ENCODE assay signal across 1 cellular context in the genomic region with DNA sequence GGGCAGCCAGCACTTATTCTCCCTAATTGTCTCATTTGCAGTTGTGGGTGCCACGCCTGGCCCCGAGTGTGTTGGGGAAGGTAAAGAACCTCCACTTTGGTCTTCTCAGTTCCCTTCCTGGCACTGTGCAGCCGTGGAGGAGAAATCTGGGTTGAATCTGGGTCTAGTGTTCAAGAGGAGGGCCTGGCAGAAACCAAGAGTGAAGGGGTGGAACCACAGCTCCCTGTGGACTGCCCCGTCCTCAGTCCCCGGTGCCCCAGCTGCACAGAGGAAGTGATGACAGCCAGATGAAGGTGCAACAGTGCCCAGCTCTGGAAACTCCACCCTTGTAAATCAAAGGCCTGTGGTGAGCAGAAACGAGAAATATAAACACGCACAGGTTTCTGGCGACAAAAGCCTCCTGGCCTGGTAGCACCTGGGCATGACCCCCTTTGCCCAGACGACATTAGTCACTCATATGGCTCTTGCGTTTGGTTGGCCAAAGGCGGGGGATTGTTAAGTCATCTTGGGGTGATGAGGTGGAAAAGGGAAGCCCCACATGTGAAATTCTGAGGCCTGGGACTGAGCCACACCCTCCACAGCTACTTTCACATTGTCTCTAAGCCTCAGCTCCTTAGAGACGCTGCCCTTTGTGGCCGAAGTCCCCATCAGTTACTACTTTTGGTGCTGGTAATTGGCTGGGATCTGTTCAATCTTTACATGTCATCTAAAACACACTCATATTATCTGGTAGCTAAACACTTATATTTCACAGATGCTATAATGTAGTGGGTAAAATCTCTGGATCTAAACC.
TF ChIP-seq lines count a peak whose summit lies in the region.

No MANE protein-coding gene starts in this region.

TF ChIP-seq in GM12878, 131 proteins besides CTCF, POLR2A, EP300 and RAD21 (continues in another document):
- peak; percentile 24; the same call in 1 of the 2 replicates for TF ChIP-seq NKRF (conservative IDR thresholded peaks at IDR 0.05)
- no peak for TF ChIP-seq CBX5 (IDR thresholded peaks at IDR 0.05; ENCODE audit: low read depth)
- no peak for TF ChIP-seq ZZZ3 (IDR thresholded peaks at IDR 0.05; ENCODE audit: control insufficient read depth, insufficient read length, low read depth)
- no peak for TF ChIP-seq E2F4 (IDR thresholded peaks at IDR 0.05; ENCODE audit: low read depth, low read length)
- TF ChIP-seq, protein P1, sequence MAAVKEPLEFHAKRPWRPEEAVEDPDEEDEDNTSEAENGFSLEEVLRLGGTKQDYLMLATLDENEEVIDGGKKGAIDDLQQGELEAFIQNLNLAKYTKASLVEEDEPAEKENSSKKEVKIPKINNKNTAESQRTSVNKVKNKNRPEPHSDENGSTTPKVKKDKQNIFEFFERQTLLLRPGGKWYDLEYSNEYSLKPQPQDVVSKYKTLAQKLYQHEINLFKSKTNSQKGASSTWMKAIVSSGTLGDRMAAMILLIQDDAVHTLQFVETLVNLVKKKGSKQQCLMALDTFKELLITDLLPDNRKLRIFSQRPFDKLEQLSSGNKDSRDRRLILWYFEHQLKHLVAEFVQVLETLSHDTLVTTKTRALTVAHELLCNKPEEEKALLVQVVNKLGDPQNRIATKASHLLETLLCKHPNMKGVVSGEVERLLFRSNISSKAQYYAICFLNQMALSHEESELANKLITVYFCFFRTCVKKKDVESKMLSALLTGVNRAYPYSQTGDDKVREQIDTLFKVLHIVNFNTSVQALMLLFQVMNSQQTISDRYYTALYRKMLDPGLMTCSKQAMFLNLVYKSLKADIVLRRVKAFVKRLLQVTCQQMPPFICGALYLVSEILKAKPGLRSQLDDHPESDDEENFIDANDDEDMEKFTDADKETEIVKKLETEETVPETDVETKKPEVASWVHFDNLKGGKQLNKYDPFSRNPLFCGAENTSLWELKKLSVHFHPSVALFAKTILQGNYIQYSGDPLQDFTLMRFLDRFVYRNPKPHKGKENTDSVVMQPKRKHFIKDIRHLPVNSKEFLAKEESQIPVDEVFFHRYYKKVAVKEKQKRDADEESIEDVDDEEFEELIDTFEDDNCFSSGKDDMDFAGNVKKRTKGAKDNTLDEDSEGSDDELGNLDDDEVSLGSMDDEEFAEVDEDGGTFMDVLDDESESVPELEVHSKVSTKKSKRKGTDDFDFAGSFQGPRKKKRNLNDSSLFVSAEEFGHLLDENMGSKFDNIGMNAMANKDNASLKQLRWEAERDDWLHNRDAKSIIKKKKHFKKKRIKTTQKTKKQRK (IDR thresholded peaks at IDR 0.05; ENCODE audit: low read depth, low read length) = no peak
- TF ChIP-seq, protein P2, sequence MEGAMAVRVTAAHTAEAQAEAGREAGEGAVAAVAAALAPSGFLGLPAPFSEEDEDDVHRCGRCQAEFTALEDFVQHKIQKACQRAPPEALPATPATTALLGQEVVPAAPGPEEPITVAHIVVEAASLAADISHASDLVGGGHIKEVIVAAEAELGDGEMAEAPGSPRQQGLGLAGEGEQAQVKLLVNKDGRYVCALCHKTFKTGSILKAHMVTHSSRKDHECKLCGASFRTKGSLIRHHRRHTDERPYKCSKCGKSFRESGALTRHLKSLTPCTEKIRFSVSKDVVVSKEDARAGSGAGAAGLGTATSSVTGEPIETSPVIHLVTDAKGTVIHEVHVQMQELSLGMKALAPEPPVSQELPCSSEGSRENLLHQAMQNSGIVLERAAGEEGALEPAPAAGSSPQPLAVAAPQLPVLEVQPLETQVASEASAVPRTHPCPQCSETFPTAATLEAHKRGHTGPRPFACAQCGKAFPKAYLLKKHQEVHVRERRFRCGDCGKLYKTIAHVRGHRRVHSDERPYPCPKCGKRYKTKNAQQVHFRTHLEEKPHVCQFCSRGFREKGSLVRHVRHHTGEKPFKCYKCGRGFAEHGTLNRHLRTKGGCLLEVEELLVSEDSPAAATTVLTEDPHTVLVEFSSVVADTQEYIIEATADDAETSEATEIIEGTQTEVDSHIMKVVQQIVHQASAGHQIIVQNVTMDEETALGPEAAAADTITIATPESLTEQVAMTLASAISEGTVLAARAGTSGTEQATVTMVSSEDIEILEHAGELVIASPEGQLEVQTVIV (IDR thresholded peaks at IDR 0.05; ENCODE audit: borderline replicate concordance, partially characterized antibody) = no peak
- TF ChIP-seq ATF3 (IDR thresholded peaks at IDR 0.05; ENCODE audit: borderline replicate concordance, extremely low read depth, low read depth, low read length) = no peak
- TF ChIP-seq, protein P3, sequence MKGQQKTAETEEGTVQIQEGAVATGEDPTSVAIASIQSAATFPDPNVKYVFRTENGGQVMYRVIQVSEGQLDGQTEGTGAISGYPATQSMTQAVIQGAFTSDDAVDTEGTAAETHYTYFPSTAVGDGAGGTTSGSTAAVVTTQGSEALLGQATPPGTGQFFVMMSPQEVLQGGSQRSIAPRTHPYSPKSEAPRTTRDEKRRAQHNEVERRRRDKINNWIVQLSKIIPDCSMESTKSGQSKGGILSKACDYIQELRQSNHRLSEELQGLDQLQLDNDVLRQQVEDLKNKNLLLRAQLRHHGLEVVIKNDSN (IDR thresholded peaks at IDR 0.05; ENCODE audit: borderline replicate concordance, extremely low read length, insufficient read depth, low read depth, low read length) = no peak
- peak; percentile 85 for TF ChIP-seq NFIC (IDR thresholded peaks at IDR 0.05; ENCODE audit: low read depth, low read length)
- TF ChIP-seq, protein P4, sequence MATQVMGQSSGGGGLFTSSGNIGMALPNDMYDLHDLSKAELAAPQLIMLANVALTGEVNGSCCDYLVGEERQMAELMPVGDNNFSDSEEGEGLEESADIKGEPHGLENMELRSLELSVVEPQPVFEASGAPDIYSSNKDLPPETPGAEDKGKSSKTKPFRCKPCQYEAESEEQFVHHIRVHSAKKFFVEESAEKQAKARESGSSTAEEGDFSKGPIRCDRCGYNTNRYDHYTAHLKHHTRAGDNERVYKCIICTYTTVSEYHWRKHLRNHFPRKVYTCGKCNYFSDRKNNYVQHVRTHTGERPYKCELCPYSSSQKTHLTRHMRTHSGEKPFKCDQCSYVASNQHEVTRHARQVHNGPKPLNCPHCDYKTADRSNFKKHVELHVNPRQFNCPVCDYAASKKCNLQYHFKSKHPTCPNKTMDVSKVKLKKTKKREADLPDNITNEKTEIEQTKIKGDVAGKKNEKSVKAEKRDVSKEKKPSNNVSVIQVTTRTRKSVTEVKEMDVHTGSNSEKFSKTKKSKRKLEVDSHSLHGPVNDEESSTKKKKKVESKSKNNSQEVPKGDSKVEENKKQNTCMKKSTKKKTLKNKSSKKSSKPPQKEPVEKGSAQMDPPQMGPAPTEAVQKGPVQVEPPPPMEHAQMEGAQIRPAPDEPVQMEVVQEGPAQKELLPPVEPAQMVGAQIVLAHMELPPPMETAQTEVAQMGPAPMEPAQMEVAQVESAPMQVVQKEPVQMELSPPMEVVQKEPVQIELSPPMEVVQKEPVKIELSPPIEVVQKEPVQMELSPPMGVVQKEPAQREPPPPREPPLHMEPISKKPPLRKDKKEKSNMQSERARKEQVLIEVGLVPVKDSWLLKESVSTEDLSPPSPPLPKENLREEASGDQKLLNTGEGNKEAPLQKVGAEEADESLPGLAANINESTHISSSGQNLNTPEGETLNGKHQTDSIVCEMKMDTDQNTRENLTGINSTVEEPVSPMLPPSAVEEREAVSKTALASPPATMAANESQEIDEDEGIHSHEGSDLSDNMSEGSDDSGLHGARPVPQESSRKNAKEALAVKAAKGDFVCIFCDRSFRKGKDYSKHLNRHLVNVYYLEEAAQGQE (IDR thresholded peaks at IDR 0.05; ENCODE audit: low read depth, low read length) = no peak
- peak; percentile 89 for TF ChIP-seq BCL3 (IDR thresholded peaks at IDR 0.05; ENCODE audit: borderline replicate concordance, insufficient read depth, low read depth, low read length, poor library complexity, severe bottlenecking)
- TF ChIP-seq EZH2 (IDR thresholded peaks at IDR 0.05; ENCODE audit: borderline replicate concordance, control insufficient read depth, low read depth, low read length) = no peak
- TF ChIP-seq IKZF2 (IDR thresholded peaks at IDR 0.05) = peak; percentile 89 to 94
- TF ChIP-seq, protein P5, sequence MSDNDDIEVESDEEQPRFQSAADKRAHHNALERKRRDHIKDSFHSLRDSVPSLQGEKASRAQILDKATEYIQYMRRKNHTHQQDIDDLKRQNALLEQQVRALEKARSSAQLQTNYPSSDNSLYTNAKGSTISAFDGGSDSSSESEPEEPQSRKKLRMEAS (IDR thresholded peaks at IDR 0.05; ENCODE audit: low read depth, low read length) = no peak
- TF ChIP-seq MEF2A (IDR thresholded peaks at IDR 0.05; ENCODE audit: insufficient read depth, low read depth, low read length) = no peak
- TF ChIP-seq, protein P6, sequence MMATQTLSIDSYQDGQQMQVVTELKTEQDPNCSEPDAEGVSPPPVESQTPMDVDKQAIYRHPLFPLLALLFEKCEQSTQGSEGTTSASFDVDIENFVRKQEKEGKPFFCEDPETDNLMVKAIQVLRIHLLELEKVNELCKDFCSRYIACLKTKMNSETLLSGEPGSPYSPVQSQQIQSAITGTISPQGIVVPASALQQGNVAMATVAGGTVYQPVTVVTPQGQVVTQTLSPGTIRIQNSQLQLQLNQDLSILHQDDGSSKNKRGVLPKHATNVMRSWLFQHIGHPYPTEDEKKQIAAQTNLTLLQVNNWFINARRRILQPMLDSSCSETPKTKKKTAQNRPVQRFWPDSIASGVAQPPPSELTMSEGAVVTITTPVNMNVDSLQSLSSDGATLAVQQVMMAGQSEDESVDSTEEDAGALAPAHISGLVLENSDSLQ (IDR thresholded peaks at IDR 0.05) = peak; percentile 84
- no peak for TF ChIP-seq ZNF384 (IDR thresholded peaks at IDR 0.05; ENCODE audit: borderline replicate concordance, low read depth, low read length)
- peak; percentile 93; the same call in 1 of the 2 replicates for TF ChIP-seq TCF12 (IDR thresholded peaks at IDR 0.05; ENCODE audit: low read depth, low read length)
- TF ChIP-seq ZNF24 (IDR thresholded peaks at IDR 0.05) = no peak
- peak; percentile 92 for TF ChIP-seq IKZF1 (conservative IDR thresholded peaks at IDR 0.05)
- 0 out of 2 replicates have a peak, but pooled peaks have one; percentile 43 for TF ChIP-seq SMAD5 (IDR thresholded peaks at IDR 0.05; ENCODE audit: low read depth)
- TF ChIP-seq WRNIP1 (IDR thresholded peaks at IDR 0.05; ENCODE audit: borderline replicate concordance, low read depth, low read length) = no peak
- TF ChIP-seq ESRRA (IDR thresholded peaks at IDR 0.05; ENCODE audit: low read length) = no peak
- no peak for TF ChIP-seq NR2C1 (IDR thresholded peaks at IDR 0.05)
- TF ChIP-seq POLR2AphosphoS2 (IDR thresholded peaks at IDR 0.05; ENCODE audit: low read depth, low read length) = no peak
- peak in 1 of 2 experiments; percentile 87; a peak in 2 of 4 replicates for TF ChIP-seq ETV6 (conservative IDR thresholded peaks at IDR 0.05 in 1 of 2, IDR thresholded peaks at IDR 0.05 in 1 of 2; ENCODE audit: borderline replicate concordance in 1 of 2, low read depth in 1 of 2)
- TF ChIP-seq RCOR1 (conservative IDR thresholded peaks at IDR 0.05; ENCODE audit: low read depth, low read length) = no peak; the same call in 1 of the 2 replicates
